In genomic region chr12:92141585-92142244, GRCh38 we compare ENCODE assay signal across 8 cellular contexts. TPM values are rescaled to one million over a fixed set of nuclear protein-coding genes. Genes with fewer than 3 reads are reported as not detected.
DNase-seq lines count a peak whose midpoint lies in the region; ATAC-seq, FAIRE-seq and TF ChIP-seq lines count a peak whose summit lies in the region.

No MANE protein-coding gene starts in this region.

- POLR2A ChIA-PET in activated CD8-positive, alpha-beta T cell treated with anti-CD3 and anti-CD28 coated beads for 36 hours (lab: Charles Lee) = interaction anchor here (1.0 to 6.5 kb wide), 6 partner anchors 6 to 264 kb away, joined by 3 to 105 read pairs (median 4); no protein-coding TSS in a partner anchor

- H3K36me3 ChIP-seq in keratinocyte (ENCODE audit: control insufficient read depth in 2 of 2, extremely low read depth in 1 of 2, insufficient read depth in 2 of 2, low read length in 2 of 2) = peaks cover 0 to 19% of the 10 kb centered on the region in 2 experiments
- peaks cover 6% of the 10 kb centered on the region for H3K36me3 ChIP-seq in thoracic aorta

- no peak for DNase-seq in activated T-cell treated with anti-CD3 and anti-CD28 coated beads, Interleukin-2, amount 50 U/mL, for 72 hours
- DNase-seq in activated T-cell treated with anti-CD3 and anti-CD28 coated beads for 4 hours = no peak
- DNase-seq in activated CD8-positive, alpha-beta T cell treated with anti-CD3 and anti-CD28 coated beads for 36 hours = no peak
- no peak for DNase-seq in keratinocyte (ENCODE audit: low read depth, low spot score)
- no peak for DNase-seq in thoracic aorta (ENCODE audit: low spot score)
- no peak for DNase-seq in NCI-H345 treated with DMSO at 0.1 percent for 48 hours (lab: John Stamatoyannopoulos, UW; ENCODE audit: unreplicated experiment)
- no peak for DNase-seq in OCI-M2 (lab: John Stamatoyannopoulos, UW; ENCODE audit: unreplicated experiment)
- no peak for DNase-seq in HPDE6-E6E7 (ENCODE audit: extremely low spot score)

- peaks cover 36 to 73% of the 10 kb centered on the region in 2 donors for H3K36me3 Mint-ChIP-seq in activated T-cell treated with anti-CD3 and anti-CD28 coated beads, Interleukin-2, amount 50 U/mL, for 72 hours (ENCODE audit: insufficient read depth in 2 of 2)
- peaks cover 88% of the 10 kb centered on the region for H3K36me3 Mint-ChIP-seq in activated CD8-positive, alpha-beta T cell treated with anti-CD3 and anti-CD28 coated beads for 36 hours (ENCODE audit: low read depth)

- dilution Hi-C loops in keratinocyte (cut with MboI; ENCODE audit: extremely low pct_ligation_motif_present, low sequenced_read_pairs) = no loop called here

- no peaks in the 10 kb centered on the region for H3K9me3 ChIP-seq in keratinocyte (ENCODE audit: control insufficient read depth, low read depth, low read length)
- no peaks in the 10 kb centered on the region for H3K9me3 ChIP-seq in thoracic aorta

- H2AFZ ChIP-seq in keratinocyte (ENCODE audit: control insufficient read depth, low read length) = no peak overlapping the region

- peak overlapping the region; percentile 91 for H3K9ac ChIP-seq in keratinocyte (ENCODE audit: control insufficient read depth, extremely low read depth, insufficient read depth, low read length)

- CTCF ChIA-PET in activated CD8-positive, alpha-beta T cell treated with anti-CD3 and anti-CD28 coated beads for 36 hours (lab: Charles Lee) = interaction anchor here (1.0 kb wide), 1 partner anchor 111 kb away, joined by 3 read pairs; no protein-coding TSS in a partner anchor

- peak overlapping the region; percentile 98 for H3K4me3 Mint-ChIP-seq in activated T-cell treated with anti-CD3 and anti-CD28 coated beads, Interleukin-2, amount 50 U/mL, for 72 hours
- H3K4me3 Mint-ChIP-seq in activated CD8-positive, alpha-beta T cell treated with anti-CD3 and anti-CD28 coated beads for 36 hours = peak overlapping the region; percentile 97

- ATAC-seq in activated T-cell treated with anti-CD3 and anti-CD28 coated beads, Interleukin-2, amount 50 U/mL, for 72 hours (replicated peaks in 1 of 2) = no peak
- no peak for ATAC-seq in activated CD8-positive, alpha-beta T cell treated with anti-CD3 and anti-CD28 coated beads for 36 hours
- ATAC-seq in thoracic aorta (ENCODE audit: insufficient number of reproducible peaks, low FRiP score, low read depth) = no peak

- H3K27ac Mint-ChIP-seq in activated T-cell treated with anti-CD3 and anti-CD28 coated beads, Interleukin-2, amount 50 U/mL, for 72 hours = peak overlapping the region; percentile 92
- peak overlapping the region; percentile 94 for H3K27ac Mint-ChIP-seq in activated CD8-positive, alpha-beta T cell treated with anti-CD3 and anti-CD28 coated beads for 36 hours

- H3K27me3 Mint-ChIP-seq in activated T-cell treated with anti-CD3 and anti-CD28 coated beads, Interleukin-2, amount 50 U/mL, for 72 hours (ENCODE audit: low read depth) = no peaks in the 10 kb centered on the region
- no peaks in the 10 kb centered on the region for H3K27me3 Mint-ChIP-seq in activated CD8-positive, alpha-beta T cell treated with anti-CD3 and anti-CD28 coated beads for 36 hours

- peaks cover 64% of the 10 kb centered on the region for H3K79me2 ChIP-seq in keratinocyte (ENCODE audit: control insufficient read depth, insufficient read depth, low read length)

- H3K4me2 ChIP-seq in keratinocyte (ENCODE audit: control insufficient read depth, extremely low read depth, insufficient read depth, low read depth, low read length) = peak overlapping the region; percentile 89

- H3K4me1 ChIP-seq in keratinocyte (ENCODE audit: control insufficient read depth, extremely low read depth, insufficient read depth, low read length) (peaks cover 47% of the 10 kb centered on the region), thoracic aorta (ENCODE audit: control insufficient read depth in 1 of 2, low read depth in 2 of 2) (peaks cover 18 to 33% of the 10 kb centered on the region in 2 donors)

- H3K9me1 ChIP-seq in keratinocyte (ENCODE audit: control insufficient read depth, extremely low read depth, insufficient read depth, low read length) = no peaks in the 10 kb centered on the region

- intact Hi-C loops in activated CD8-positive, alpha-beta T cell treated with anti-CD3 and anti-CD28 coated beads for 36 hours (cut with micrococcal nuclease) = loop anchor here (5.0 kb wide), 3 partner anchors 329 to 759 kb away; no protein-coding TSS in a partner anchor

- no peak for FAIRE-seq in keratinocyte (lab: Jason Lieb, UNC)

- no peaks in the 10 kb centered on the region for H3K27me3 ChIP-seq in keratinocyte (ENCODE audit: control insufficient read depth, extremely low read depth, insufficient read depth, low read length)
- H3K27me3 ChIP-seq in thoracic aorta (replicated peaks; ENCODE audit: insufficient read depth) = no peaks in the 10 kb centered on the region

- peaks cover 37% of the 10 kb centered on the region for H3K4me1 Mint-ChIP-seq in activated T-cell treated with anti-CD3 and anti-CD28 coated beads, Interleukin-2, amount 50 U/mL, for 72 hours (ENCODE audit: low read depth)
- peaks cover 8% of the 10 kb centered on the region for H3K4me1 Mint-ChIP-seq in activated CD8-positive, alpha-beta T cell treated with anti-CD3 and anti-CD28 coated beads for 36 hours (ENCODE audit: low read depth)

- H4K20me1 ChIP-seq in keratinocyte (ENCODE audit: control insufficient read depth, extremely low read depth, insufficient read depth, low read length) = peaks cover 5% of the 10 kb centered on the region

- TF ChIP-seq CTCF in activated CD8-positive, alpha-beta T cell treated with anti-CD3 and anti-CD28 coated beads for 36 hours (IDR thresholded peaks at IDR 0.05) = no peak
- TF ChIP-seq CTCF in keratinocyte (optimal IDR thresholded peaks at IDR 0.05 in 1 of 3, IDR thresholded peaks at IDR 0.05 in 1 of 3, conservative IDR thresholded peaks at IDR 0.05 in 1 of 3; ENCODE audit: extremely low read depth in 1 of 3, insufficient read depth in 2 of 3, low read length in 3 of 3) (no peak), thoracic aorta (IDR thresholded peaks at IDR 0.05) (no peak)

- H3K27ac ChIP-seq in keratinocyte (ENCODE audit: control insufficient read depth, insufficient read depth, low read length) (peak overlapping the region; percentile 99), thoracic aorta (peak overlapping the region in 1 of 2 donors; percentile 99)

- no peaks in the 10 kb centered on the region for H3K9me3 Mint-ChIP-seq in activated T-cell treated with anti-CD3 and anti-CD28 coated beads, Interleukin-2, amount 50 U/mL, for 72 hours
- H3K9me3 Mint-ChIP-seq in activated CD8-positive, alpha-beta T cell treated with anti-CD3 and anti-CD28 coated beads for 36 hours = no peaks in the 10 kb centered on the region

- H3K4me3 ChIP-seq in keratinocyte (ENCODE audit: control insufficient read depth in 2 of 3, extremely low read depth in 1 of 3, insufficient read depth in 2 of 3, low read depth in 1 of 3, low read length in 3 of 3) (peak overlapping the region; percentile 71 to 96 (median 93)), thoracic aorta (peak overlapping the region; percentile 97)

RNA-seq across cellular contexts. Expression of gene BTG1, which starts 3.9 kb away (rescaled TPM):
- total RNA-seq in activated T-cell treated with anti-CD3 and anti-CD28 coated beads, Interleukin-2, amount 50 U/mL, for 72 hours = 100 to 1,000 TPM; 258 to 337 TPM
- total RNA-seq in activated CD8-positive, alpha-beta T cell treated with anti-CD3 and anti-CD28 coated beads for 36 hours = 100 to 1,000 TPM; 197 to 200 TPM
- polyA plus RNA-seq in keratinocyte = 36.8 to 58.5 TPM (median 40.7 TPM) in 3 replicates
- 233 TPM for polyA plus RNA-seq in keratinocyte (2011; ENCODE audit: low read depth)
- 56.8 and 71.8 TPM in 2 replicates for polyA plus RNA-seq in keratinocyte (2011; cell fraction: cytosol; rRNA removed)
- 66.3 and 69.7 TPM in 2 replicates for polyA plus RNA-seq in keratinocyte (2011; cell fraction: nucleus; rRNA removed)
- 33.3 and 129 TPM in 2 replicates for polyA plus RNA-seq in keratinocyte (2012; ENCODE audit: low replicate concordance)
- 48.3 to 107 TPM (median 85.3 TPM) in 3 replicates for polyA minus RNA-seq in keratinocyte
- polyA minus RNA-seq in keratinocyte (2011; cell fraction: cytosol; rRNA and poly(A)+ RNA removed) = 17.8 TPM
- 40.1 and 70.0 TPM in 2 replicates for polyA minus RNA-seq in keratinocyte (2011; cell fraction: nucleus; rRNA and poly(A)+ RNA removed)
- 10 to 100 TPM; 31.7 to 53.3 TPM for total RNA-seq in thoracic aorta
